ENCODE assay signal across 8 cellular contexts in genomic region chr19:1251233-1251502, GRCh38. TPM values are rescaled to one million over a fixed set of nuclear protein-coding genes. Genes with fewer than 3 reads are reported as not detected.
A peak's percentile ranks its signal among the peaks of the same experiment; 100 is the strongest.
DNase-seq lines count a peak whose midpoint lies in the region; ATAC-seq and TF ChIP-seq lines count a peak whose summit lies in the region.

No MANE protein-coding gene starts in this region.

- H3K4me3 Mint-ChIP-seq in T-helper 2 cell treated with Interferon-gamma antibody and Interleukin-4, amounts not matched to agents 5 μg/mL and 100 μg/mL, for 36 hours, result peak overlapping the region; percentile 95

- CTCF ChIA-PET in PC-3 (lab: Charles Lee), result no interaction called here

- TSS peak; percentile 36 for BruUV-seq in PC-3 (replicated peaks; lab: Mats Ljungman, UMichigan)

- POLR2A ChIA-PET in PC-3 (lab: Charles Lee; ENCODE audit: unreplicated experiment), result no interaction called here

- H3K27ac ChIP-seq in PC-3 (ENCODE audit: low read length) (peak overlapping the region; percentile 94), duodenal mucosa (ENCODE audit: low read depth, low read length) (peak overlapping the region; percentile 98)

- intact Hi-C loops in PC-3 (cut with micrococcal nuclease), result no loop called here

- H3K36me3 Mint-ChIP-seq in T-helper 2 cell treated with Interferon-gamma antibody and Interleukin-4, amounts not matched to agents 5 μg/mL and 100 μg/mL, for 36 hours (ENCODE audit: low read depth), result peaks cover 26% of the 10 kb centered on the region

- H3K9me3 Mint-ChIP-seq in T-helper 2 cell treated with Interferon-gamma antibody and Interleukin-4, amounts not matched to agents 5 μg/mL and 100 μg/mL, for 36 hours, result no peaks in the 10 kb centered on the region

- H3K27ac Mint-ChIP-seq in T-helper 2 cell treated with Interferon-gamma antibody and Interleukin-4, amounts not matched to agents 5 μg/mL and 100 μg/mL, for 36 hours, result peak overlapping the region; percentile 91

- H3F3A ChIP-seq in PC-3 (ENCODE audit: low read length, unreplicated experiment), result no peaks in the 10 kb centered on the region

- H3K4me1 ChIP-seq in PC-3 (ENCODE audit: insufficient read depth, low read length), result peaks cover 23% of the 10 kb centered on the region
- peaks cover 28 to 37% of the 10 kb centered on the region in 2 donors for H3K4me1 ChIP-seq in duodenal mucosa (ENCODE audit: control insufficient read depth in 1 of 2, insufficient read depth in 2 of 2, low read length in 2 of 2)
- H3K4me1 ChIP-seq in mononuclear cell (ENCODE audit: insufficient read depth, low read length), result peaks cover 41% of the 10 kb centered on the region

- H4K20me1 ChIP-seq in PC-3 (ENCODE audit: low read length), result peaks cover 8% of the 10 kb centered on the region

- H3K4me3 ChIP-seq in PC-3 (ENCODE audit: low read length), result peak overlapping the region; percentile 86
- peak overlapping the region; percentile 80 to 82 for H3K4me3 ChIP-seq in duodenal mucosa (ENCODE audit: low read depth in 1 of 2, low read length in 2 of 2)
- peak overlapping the region; percentile 91 for H3K4me3 ChIP-seq in mononuclear cell (ENCODE audit: low read length)

- H3K9me3 ChIP-seq in PC-3 (ENCODE audit: low read length) (no peaks in the 10 kb centered on the region), duodenal mucosa (ENCODE audit: control insufficient read depth in 1 of 2, low read length in 2 of 2) (no peaks in the 10 kb centered on the region), mononuclear cell (ENCODE audit: low read depth, low read length) (no peaks in the 10 kb centered on the region)

- H3K9ac ChIP-seq in PC-3 (ENCODE audit: low read length) (peak overlapping the region; percentile 86), duodenal mucosa (ENCODE audit: low read depth in 1 of 2, low read length in 2 of 2) (peak overlapping the region; percentile 85)

- H3K4me2 ChIP-seq in PC-3 (ENCODE audit: low read length), result peak overlapping the region; percentile 97

- no peak for TF ChIP-seq CTCF in PC-3 (conservative IDR thresholded peaks at IDR 0.05; ENCODE audit: low read depth, low read length)

- peaks cover 8% of the 10 kb centered on the region for H3K4me1 Mint-ChIP-seq in T-helper 2 cell treated with Interferon-gamma antibody and Interleukin-4, amounts not matched to agents 5 μg/mL and 100 μg/mL, for 36 hours (ENCODE audit: low read depth)

- no peak overlapping the region for H2AFZ ChIP-seq in PC-3 (ENCODE audit: low read length)

- no peaks in the 10 kb centered on the region for H3K27me3 Mint-ChIP-seq in T-helper 2 cell treated with Interferon-gamma antibody and Interleukin-4, amounts not matched to agents 5 μg/mL and 100 μg/mL, for 36 hours (ENCODE audit: low read depth)

- peaks cover 56% of the 10 kb centered on the region for H3K79me2 ChIP-seq in PC-3 (ENCODE audit: low read length)

- H3K36me3 ChIP-seq in PC-3 (ENCODE audit: low read depth, low read length) (peaks cover 36% of the 10 kb centered on the region), duodenal mucosa (ENCODE audit: control insufficient read depth in 1 of 2, insufficient read depth in 2 of 2, low read length in 2 of 2) (peaks cover 21% of the 10 kb centered on the region in 2 donors)

- DNase-seq in T-helper 2 cell treated with Interferon-gamma antibody and Interleukin-4, amounts not matched to agents 5 μg/mL and 100 μg/mL, for 36 hours (ENCODE audit: low spot score), result no peak
- DNase-seq in T-helper 2 cell (no peak), PC-3 (peak; percentile 51), SK-N-DZ (ENCODE audit: low spot score) (no peak)

- no peaks in the 10 kb centered on the region for H3K9me2 ChIP-seq in PC-3 (replicated peaks; ENCODE audit: low read length)

- ATAC-seq in PC-3, result no peak
- ATAC-seq in HG02759 (IDR thresholded peaks at IDR 0.05; ENCODE audit: unreplicated experiment), result no peak
- ATAC-seq in HG03095 (IDR thresholded peaks at IDR 0.05; ENCODE audit: unreplicated experiment), result no peak

- H3K27me3 ChIP-seq in PC-3 (ENCODE audit: low read length), result no peaks in the 10 kb centered on the region
- H3K27me3 ChIP-seq in duodenal mucosa (ENCODE audit: control insufficient read depth in 1 of 2, insufficient read depth in 2 of 2, low read length in 2 of 2), result no peaks in the 10 kb centered on the region
- no peaks in the 10 kb centered on the region for H3K27me3 ChIP-seq in mononuclear cell (ENCODE audit: insufficient read depth, low read length)

RNA-seq across cellular contexts. Expression of gene MIDN, which starts 2.8 kb away (rescaled TPM):
- 17.3 and 41.8 TPM in 2 replicates for total RNA-seq in PC-3 (2014; rRNA removed)
- 67.0 TPM for total RNA-seq in mononuclear cell
- polyA plus RNA-seq in SK-N-DZ (2014; cell fraction: cytosol; rRNA removed), result 23.3 and 31.3 TPM in 2 replicates
- 74.4 and 125 TPM in 2 replicates for polyA plus RNA-seq in SK-N-DZ (2014; cell fraction: nucleus; rRNA removed)

RNA-seq across cellular contexts. Expression of gene ATP5F1D, which starts 9.6 kb away (rescaled TPM):
- 102 and 187 TPM in 2 replicates for total RNA-seq in PC-3 (2014; rRNA removed)
- 10.4 TPM for total RNA-seq in mononuclear cell
- 69.7 and 75.2 TPM in 2 replicates for polyA plus RNA-seq in SK-N-DZ (2014; cell fraction: cytosol; rRNA removed)
- 50.9 and 102 TPM in 2 replicates for polyA plus RNA-seq in SK-N-DZ (2014; cell fraction: nucleus; rRNA removed)

RNA-seq across cellular contexts. Expression of gene CBARP, which starts 13.4 kb away (rescaled TPM):
- total RNA-seq in PC-3 (2014; rRNA removed), result 3.3 and 6.3 TPM in 2 replicates
- total RNA-seq in mononuclear cell, result not detected
- 12.3 and 24.2 TPM in 2 replicates for polyA plus RNA-seq in SK-N-DZ (2014; cell fraction: cytosol; rRNA removed)
- 44.5 and 49.5 TPM in 2 replicates for polyA plus RNA-seq in SK-N-DZ (2014; cell fraction: nucleus; rRNA removed)

RNA-seq across cellular contexts. Expression of gene CIRBP, which starts 18.0 kb away (rescaled TPM):
- total RNA-seq in PC-3 (2014; rRNA removed) (136 and 197 TPM in 2 replicates), mononuclear cell (455 TPM)
- 479 and 663 TPM in 2 replicates for polyA plus RNA-seq in SK-N-DZ (2014; cell fraction: cytosol; rRNA removed)
- 559 and 732 TPM in 2 replicates for polyA plus RNA-seq in SK-N-DZ (2014; cell fraction: nucleus; rRNA removed)

RNA-seq across cellular contexts. Expression of gene FAM174C, which starts 24.2 kb away (rescaled TPM):
- total RNA-seq in PC-3 (2014; rRNA removed), result 110 and 133 TPM in 2 replicates
- total RNA-seq in mononuclear cell, result 16.3 TPM
- 27.6 and 35.5 TPM in 2 replicates for polyA plus RNA-seq in SK-N-DZ (2014; cell fraction: cytosol; rRNA removed)
- 40.1 and 42.4 TPM in 2 replicates for polyA plus RNA-seq in SK-N-DZ (2014; cell fraction: nucleus; rRNA removed)
